Comparison of ENCODE assay signal across 8 cellular contexts in genomic region chr6:129774697-129775447, GRCh38.
A peak's percentile ranks its signal among the peaks of the same experiment; 100 is the strongest.
DNase-seq lines count a peak whose midpoint lies in the region; ATAC-seq and TF ChIP-seq lines count a peak whose summit lies in the region.

No MANE protein-coding gene starts in this region.

- H3K27ac ChIP-seq in DND-41 (ENCODE audit: low read length), result no peak overlapping the region
- no peak overlapping the region for H3K27ac ChIP-seq in epithelial cell of prostate

- H3K4me1 Mint-ChIP-seq in activated CD4-positive, alpha-beta memory T cell treated with anti-CD3 and anti-CD28 coated beads for 36 hours (ENCODE audit: low read depth), result no peaks in the 10 kb centered on the region
- H3K4me1 Mint-ChIP-seq in stimulated activated naive CD8-positive, alpha-beta T cell treated with anti-CD3 and anti-CD28 coated beads, Interleukin-15, amount 100 ng/mL, for 72 hours, result peaks cover 10% of the 10 kb centered on the region

- CTCF ChIA-PET in activated CD4-positive, alpha-beta memory T cell treated with anti-CD3 and anti-CD28 coated beads for 36 hours (lab: Charles Lee), result interaction anchor here (0.6 to 2.6 kb wide), 44 partner anchors 8 to 821 kb away, joined by 3 to 26 read pairs (median 3); partner anchors contain the start of gene ARHGAP18

- H3K27me3 Mint-ChIP-seq in activated CD4-positive, alpha-beta memory T cell treated with anti-CD3 and anti-CD28 coated beads for 36 hours, result no peaks in the 10 kb centered on the region
- peaks cover 23% of the 10 kb centered on the region for H3K27me3 Mint-ChIP-seq in stimulated activated naive CD8-positive, alpha-beta T cell treated with anti-CD3 and anti-CD28 coated beads, Interleukin-15, amount 100 ng/mL, for 72 hours

- H3K4me3 ChIP-seq in DND-41 (ENCODE audit: low read depth in 1 of 2, low read length in 2 of 2), result no peak overlapping the region

- no peaks in the 10 kb centered on the region for H3K27me3 ChIP-seq in DND-41 (ENCODE audit: insufficient read depth, low read length, poor library complexity)

- TF ChIP-seq CTCF in DND-41 (IDR thresholded peaks at IDR 0.05; ENCODE audit: borderline replicate concordance, extremely low read depth, low read length, poor library complexity, severe bottlenecking), result peak; percentile 90

- no peaks in the 10 kb centered on the region for H3K79me2 ChIP-seq in DND-41 (ENCODE audit: insufficient read depth, low read length)

- peak overlapping the region; percentile 43; the same call in 1 of the 2 replicates for H2AFZ ChIP-seq in DND-41 (ENCODE audit: low read depth, low read length)

- H3K9me3 ChIP-seq in DND-41 (ENCODE audit: insufficient read depth, low read length, severe bottlenecking), result peaks cover 15% of the 10 kb centered on the region

- H3K27ac Mint-ChIP-seq in activated CD4-positive, alpha-beta memory T cell treated with anti-CD3 and anti-CD28 coated beads for 36 hours, result no peak overlapping the region
- H3K27ac Mint-ChIP-seq in stimulated activated naive CD8-positive, alpha-beta T cell treated with anti-CD3 and anti-CD28 coated beads, Interleukin-15, amount 100 ng/mL, for 72 hours, result no peak overlapping the region

- intact Hi-C loops in activated CD4-positive, alpha-beta memory T cell treated with anti-CD3 and anti-CD28 coated beads for 36 hours (cut with micrococcal nuclease), result loop anchor here (1.0 kb wide), 1 partner anchor 177 kb away; no protein-coding TSS in a partner anchor

- H4K20me1 ChIP-seq in DND-41 (ENCODE audit: insufficient read depth, low read length), result no peaks in the 10 kb centered on the region

- DNase-seq in DND-41 (peak; percentile 61), NCI-H510A (lab: John Stamatoyannopoulos, UW) (peak; percentile 3), epithelial cell of prostate (ENCODE audit: low read depth, low spot score) (peak; percentile 16), midbrain (lab: John Stamatoyannopoulos, UW) (peak; percentile 87)
- peak; percentile 64 for DNase-seq in activated CD4-positive, alpha-beta memory T cell treated with anti-CD3 and anti-CD28 coated beads for 36 hours
- peak; percentile 30 to 38 for DNase-seq in stimulated activated naive CD8-positive, alpha-beta T cell treated with anti-CD3 and anti-CD28 coated beads, Interleukin-15, amount 100 ng/mL, for 72 hours

- no peaks in the 10 kb centered on the region for H3K36me3 ChIP-seq in DND-41 (ENCODE audit: insufficient read depth, low read length)

- ATAC-seq in DND-41 (ENCODE audit: insufficient read depth, low read depth), result peak; percentile 62
- peak; percentile 73 for ATAC-seq in HG02798 (IDR thresholded peaks at IDR 0.05; ENCODE audit: poor library complexity, unreplicated experiment)
- no peak for ATAC-seq in stimulated activated naive CD8-positive, alpha-beta T cell treated with anti-CD3 and anti-CD28 coated beads, Interleukin-15, amount 100 ng/mL, for 72 hours
- no peak for ATAC-seq in GM19455 (IDR thresholded peaks at IDR 0.05; ENCODE audit: unreplicated experiment)

- peaks cover 16% of the 10 kb centered on the region for H3K9me3 Mint-ChIP-seq in activated CD4-positive, alpha-beta memory T cell treated with anti-CD3 and anti-CD28 coated beads for 36 hours
- peaks cover 9 to 22% of the 10 kb centered on the region in 2 donors for H3K9me3 Mint-ChIP-seq in stimulated activated naive CD8-positive, alpha-beta T cell treated with anti-CD3 and anti-CD28 coated beads, Interleukin-15, amount 100 ng/mL, for 72 hours

- POLR2A ChIA-PET in activated CD4-positive, alpha-beta memory T cell treated with anti-CD3 and anti-CD28 coated beads for 36 hours (lab: Charles Lee), result no interaction called here

- no peak overlapping the region for H3K4me2 ChIP-seq in DND-41 (ENCODE audit: insufficient read depth, low read length)

- H3K4me1 ChIP-seq in DND-41 (ENCODE audit: insufficient read depth, low read length), result 0 out of 2 replicates have a peak, but pooled peaks cover 3% of the 10 kb centered on the region

- H3K4me3 Mint-ChIP-seq in activated CD4-positive, alpha-beta memory T cell treated with anti-CD3 and anti-CD28 coated beads for 36 hours, result no peak overlapping the region
- no peak overlapping the region for H3K4me3 Mint-ChIP-seq in stimulated activated naive CD8-positive, alpha-beta T cell treated with anti-CD3 and anti-CD28 coated beads, Interleukin-15, amount 100 ng/mL, for 72 hours

- no peak overlapping the region for H3K9ac ChIP-seq in DND-41 (ENCODE audit: low read depth, low read length)

- H3K36me3 Mint-ChIP-seq in activated CD4-positive, alpha-beta memory T cell treated with anti-CD3 and anti-CD28 coated beads for 36 hours, result peaks cover 4% of the 10 kb centered on the region

Comparison
In these comparisons a context has a peak if more than half of its experiments do, and no peak if none do; other contexts are left out.
1. ATAC-seq: peak in DND-41 (single experiment) and HG02798 (single experiment); none in stimulated activated naive CD8-positive, alpha-beta T cell treated with anti-CD3 and anti-CD28 coated beads, Interleukin-15, amount 100 ng/mL, for 72 hours (single experiment) and GM19455 (single experiment).
2. DNase-seq: peak in every context shown above with its lines; median percentile 87 in midbrain; 64 in activated CD4-positive, alpha-beta memory T cell treated with anti-CD3 and anti-CD28 coated beads for 36 hours; 61 in DND-41; 34 in stimulated activated naive CD8-positive, alpha-beta T cell treated with anti-CD3 and anti-CD28 coated beads, Interleukin-15, amount 100 ng/mL, for 72 hours; 16 in epithelial cell of prostate; 3 in NCI-H510A.